In the genomic region with DNA sequence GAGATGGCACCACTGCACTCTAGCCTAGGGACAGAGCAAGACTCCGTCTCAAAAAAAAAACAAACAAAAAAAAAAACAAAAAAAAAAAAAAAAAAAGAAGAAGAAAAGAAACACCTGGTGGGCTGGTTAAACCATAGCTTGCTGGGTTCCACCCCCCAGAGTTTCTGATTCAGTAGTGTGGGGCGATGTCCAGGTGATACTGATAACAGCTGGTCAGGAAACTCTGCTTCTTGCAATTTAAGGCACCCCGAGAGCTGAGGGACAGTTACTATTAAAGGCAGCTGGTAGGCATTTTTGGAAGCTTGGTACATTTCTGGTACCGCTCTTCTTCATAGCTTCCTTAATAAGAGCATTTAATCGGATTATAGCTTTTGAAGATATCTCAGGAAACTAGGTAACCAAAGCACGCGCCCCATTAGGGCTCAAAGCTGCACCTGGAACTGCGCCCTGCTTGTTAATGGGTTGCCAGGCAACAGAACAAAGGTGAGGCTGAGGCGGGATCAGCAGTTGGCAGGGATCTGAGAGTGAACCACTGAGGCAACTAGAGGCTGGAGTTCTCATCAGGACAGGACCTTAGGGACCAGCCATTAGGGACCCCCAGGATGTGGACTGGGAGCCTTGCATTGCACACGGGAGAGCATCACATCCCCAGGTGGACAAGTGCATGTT, we compare ENCODE assay signal across 12 cellular contexts. TPM values are rescaled to one million over a fixed set of nuclear protein-coding genes. Genes with fewer than 3 reads are reported as not detected.
A peak's percentile ranks its signal among the peaks of the same experiment; 100 is the strongest.
DNase-seq lines count a peak whose midpoint lies in the region; ATAC-seq and TF ChIP-seq lines count a peak whose summit lies in the region.
"Had no signal": no experiment of that assay in that cellular context is flagged by ENCODE, and none has a peak within 500 bp of the region (broad histone marks: within the 10 kb centered on the region; RNA-seq: fewer than 3 reads in every experiment).

No MANE protein-coding gene starts in this region.

- H3K27ac Mint-ChIP-seq in glutamatergic neuron (ENCODE audit: unreplicated experiment) = no peak overlapping the region

- no peaks in the 10 kb centered on the region for H3K4me1 ChIP-seq in hepatocyte (ENCODE audit: insufficient read depth)
- H3K4me1 ChIP-seq: Caco-2 had no signal

- peaks cover 3% of the 10 kb centered on the region for H3K27me3 Mint-ChIP-seq in glutamatergic neuron (ENCODE audit: unreplicated experiment)

- peaks cover 12% of the 10 kb centered on the region for H3K9me3 Mint-ChIP-seq in glutamatergic neuron (ENCODE audit: unreplicated experiment)

- no peaks in the 10 kb centered on the region for H3K9me2 ChIP-seq in hepatocyte (replicated peaks; ENCODE audit: insufficient read depth)

- DNase-seq in SHP77 (lab: John Stamatoyannopoulos, UW) = peak; percentile 11 to 55
- DNase-seq in SHP77 treated with DMSO at 0.1 percent for 48 hours (lab: John Stamatoyannopoulos, UW) = no peak
- peak; percentile 55 to 79 for DNase-seq in NCI-H526 (lab: John Stamatoyannopoulos, UW)
- peak; percentile 63 for DNase-seq in hepatocyte (ENCODE audit: low spot score)
- DNase-seq in glutamatergic neuron = no peak
- DNase-seq in activated CD8-positive, alpha-beta memory T cell treated with anti-CD3 and anti-CD28 coated beads, Interleukin-2, amount 50 U/mL, for 4 hours = no peak
- DNase-seq in kidney glomerular epithelial cell (lab: John Stamatoyannopoulos, UW) = no peak
- DNase-seq: activated CD4-positive, alpha-beta T cell treated with anti-CD3 and anti-CD28 coated beads, Interleukin-2, amount 50 U/mL, for 48 hours; Caco-2; foreskin fibroblast; T-helper 9 cell had no signal

- H4K20me1 ChIP-seq in hepatocyte (ENCODE audit: insufficient read depth, poor library complexity, severe bottlenecking) = no peaks in the 10 kb centered on the region

- no peak overlapping the region for H3K4me3 ChIP-seq in hepatocyte

- no peaks in the 10 kb centered on the region for H3K36me3 ChIP-seq in hepatocyte (replicated peaks; ENCODE audit: insufficient read depth, low read depth)

- H3K4me3 Mint-ChIP-seq in glutamatergic neuron (ENCODE audit: unreplicated experiment) = no peak overlapping the region

- no peaks in the 10 kb centered on the region for H3K36me3 Mint-ChIP-seq in glutamatergic neuron (ENCODE audit: unreplicated experiment)

- no peak overlapping the region for H3K27ac ChIP-seq in hepatocyte

- H3K27me3 ChIP-seq in hepatocyte = no peaks in the 10 kb centered on the region

- no peaks in the 10 kb centered on the region for H3K79me2 ChIP-seq in hepatocyte

- no peaks in the 10 kb centered on the region for H3K9me3 ChIP-seq in hepatocyte (ENCODE audit: low read depth)
- H3K9me3 ChIP-seq: Caco-2 had no signal

- TF ChIP-seq CTCF in hepatocyte (IDR thresholded peaks at IDR 0.05; ENCODE audit: poor library complexity) (no peak), glutamatergic neuron (IDR thresholded peaks at IDR 0.05; ENCODE audit: partially characterized antibody, unreplicated experiment) (no peak)

- no peak for ATAC-seq in GM21576 (IDR thresholded peaks at IDR 0.05; ENCODE audit: unreplicated experiment)

- peaks cover 6% of the 10 kb centered on the region for H3K4me1 Mint-ChIP-seq in glutamatergic neuron (ENCODE audit: low read depth, unreplicated experiment)

- 68% methylated on average over 10 of the region's 10 CpGs for WGBS in hepatocyte (ENCODE audit: low lambda C conversion rate, missing lambda C conversion rate)

- no peak overlapping the region for H3K4me2 ChIP-seq in hepatocyte

- no peak overlapping the region for H2AFZ ChIP-seq in hepatocyte

RNA-seq across cellular contexts. Expression of gene SDK1, which starts 6.5 kb away (rescaled TPM):
- 7.4 and 10.0 TPM in 2 replicates for total RNA-seq in hepatocyte
- 4.3 and 6.2 TPM in 2 replicates for polyA plus RNA-seq in hepatocyte
- total RNA-seq in glutamatergic neuron (ENCODE audit: unreplicated experiment) = 225 TPM

Comparison
In these comparisons a context has a peak if more than half of its experiments do, and no peak if none do; other contexts are left out.
1. DNase-seq: peak in SHP77 (2 of 2), NCI-H526 (2 of 2) and hepatocyte (single experiment); none in SHP77 treated with DMSO at 0.1 percent for 48 hours (single experiment), glutamatergic neuron (single experiment), activated CD8-positive, alpha-beta memory T cell treated with anti-CD3 and anti-CD28 coated beads, Interleukin-2, amount 50 U/mL, for 4 hours (single experiment) and kidney glomerular epithelial cell (single experiment).
2. RNA of gene SDK1, which starts 6.5 kb away (total RNA-seq): 225 TPM in glutamatergic neuron (single experiment); 7.4 to 10.0 TPM in hepatocyte; every median in the first group is over 10 times any median in the second.